Comparison of ENCODE assay signal across 1 cellular context in genomic region chr10:45673074-45673628, GRCh38.
TF ChIP-seq lines count a peak whose summit lies in the region.

No MANE protein-coding gene starts in this region.

TF ChIP-seq in GM23338, 12 proteins besides CTCF, POLR2A, EP300 and RAD21 (continued from another document):
- no peak for TF ChIP-seq REST (IDR thresholded peaks at IDR 0.05; ENCODE audit: unreplicated experiment)
- TF ChIP-seq CREB1 (CRISPR knock-in tag; IDR thresholded peaks at IDR 0.05; ENCODE audit: low read depth) = no peak
